Comparison of ENCODE assay signal across 12 cellular contexts in the genomic region with DNA sequence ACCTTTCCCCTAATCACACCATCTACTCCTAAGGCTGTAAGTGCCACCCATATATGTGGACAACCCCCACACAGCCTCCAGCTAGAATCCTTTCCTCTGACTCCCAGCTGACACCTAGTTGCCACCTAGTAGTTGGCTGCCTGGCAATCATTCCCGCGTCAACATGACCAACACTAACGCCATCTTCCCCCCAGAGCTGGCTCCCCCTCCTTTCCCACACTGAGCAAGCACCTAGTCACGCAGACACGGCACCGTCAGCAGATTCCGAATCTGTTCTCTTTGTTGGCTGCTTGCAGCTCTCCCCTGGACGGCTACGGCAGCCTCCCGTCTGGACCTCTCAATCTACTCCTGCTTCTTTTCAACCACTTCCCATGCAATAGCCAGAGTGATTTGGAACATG. TPM values are rescaled to one million over a fixed set of nuclear protein-coding genes. Genes with fewer than 3 reads are reported as not detected.
DNase-seq lines count a peak whose midpoint lies in the region; ATAC-seq, FAIRE-seq and TF ChIP-seq lines count a peak whose summit lies in the region.
"Had no signal": no experiment of that assay in that cellular context is flagged by ENCODE, and none has a peak within 500 bp of the region (broad histone marks: within the 10 kb centered on the region; RNA-seq: fewer than 3 reads in every experiment).

No MANE protein-coding gene starts in this region.

- H3K9ac ChIP-seq in PC-3 (ENCODE audit: low read length), result peak overlapping the region; percentile 92
- H3K9ac ChIP-seq in H1 (replicated peaks in 1 of 4; ENCODE audit: extremely low read depth in 1 of 4, low read depth in 3 of 4, low read length in 3 of 4), result no peak overlapping the region

- peaks cover 2% of the 10 kb centered on the region for H3K36me3 Mint-ChIP-seq in T-helper 2 cell treated with Interferon-gamma antibody and Interleukin-4, amounts not matched to agents 5 μg/mL and 100 μg/mL, for 36 hours (ENCODE audit: low read depth)

- H3K9me3 ChIP-seq in PC-3 (ENCODE audit: low read length) (no peaks in the 10 kb centered on the region), H1 (ENCODE audit: insufficient read depth in 2 of 2, low read depth in 1 of 2, low read length in 1 of 2) (no peaks in the 10 kb centered on the region), pancreas (no peaks in the 10 kb centered on the region)
- H3K9me3 ChIP-seq: colonic mucosa, thoracic aorta had no signal

- no peak overlapping the region for H3K23ac ChIP-seq in H1 (ENCODE audit: insufficient read length)

- H3K18ac ChIP-seq in H1 (ENCODE audit: extremely low read depth, low read length), result peak overlapping the region; percentile 38; the same call in 1 of the 2 replicates

- H4K20me1 ChIP-seq in PC-3 (ENCODE audit: low read length) (no peaks in the 10 kb centered on the region), H1 (replicated peaks in 1 of 2; ENCODE audit: control insufficient read depth in 1 of 2, insufficient read depth in 2 of 2, low read length in 2 of 2) (no peaks in the 10 kb centered on the region)

- H2BK20ac ChIP-seq in H1 (ENCODE audit: low read length), result no peak overlapping the region

- TF ChIP-seq POLR2A in H1 (IDR thresholded peaks at IDR 0.05; ENCODE audit: control extremely low read depth in 1 of 2, low read depth in 2 of 2, low read length in 2 of 2), result no peak

- intact Hi-C loops in PC-3 (cut with micrococcal nuclease), result loop anchor here (1.0 to 2.0 kb wide), 4 partner anchors 25 to 385 kb away; a partner anchor contains a TSS
- intact Hi-C loops in pancreas (cut with DNase I), result no loop called here

- ATAC-seq in PC-3, result peak; percentile 85
- peak in 3 of 4 donors; percentile 15 to 58 (median 37) for ATAC-seq in pancreas
- no peak for ATAC-seq in GM21786 (IDR thresholded peaks at IDR 0.05; ENCODE audit: unreplicated experiment)

- H2AK5ac ChIP-seq in H1 (ENCODE audit: low read depth, low read length), result no peak overlapping the region

- POLR2A ChIA-PET in PC-3 (lab: Charles Lee; ENCODE audit: unreplicated experiment) (interaction anchor here (0.6 kb wide), 1 partner anchor 16 kb away, joined by 3 read pairs; no protein-coding TSS in a partner anchor), H1 (lab: Charles Lee; ENCODE audit: partially characterized antibody) (no interaction called here)

- H3K4me3 Mint-ChIP-seq in T-helper 2 cell treated with Interferon-gamma antibody and Interleukin-4, amounts not matched to agents 5 μg/mL and 100 μg/mL, for 36 hours, result no peak overlapping the region

- DNase-seq in GM20000 (ENCODE audit: low spot score) (peak; percentile 15), PC-3 (peak; percentile 94), H1 (ENCODE audit: low read depth in 1 of 2, low spot score in 2 of 2) (no peak), pancreas (peak in 1 of 6 donors; percentile 23), NCI-H82 treated with DMSO at 0.1 percent for 48 hours (lab: John Stamatoyannopoulos, UW; ENCODE audit: unreplicated experiment) (no peak), Kasumi-1 (lab: John Stamatoyannopoulos, UW) (no peak)
- DNase-seq in T-helper 2 cell treated with Interferon-gamma antibody and Interleukin-4, amounts not matched to agents 5 μg/mL and 100 μg/mL, for 36 hours (ENCODE audit: low spot score), result no peak
- DNase-seq: colonic mucosa, NCI-H2171 treated with DMSO at 0.1 percent for 48 hours had no signal

- no peaks in the 10 kb centered on the region for H3K9me2 ChIP-seq in PC-3 (replicated peaks; ENCODE audit: low read length)

- H3K36me3 ChIP-seq in PC-3 (ENCODE audit: low read depth, low read length) (no peaks in the 10 kb centered on the region), H1 (ENCODE audit: control insufficient read depth in 2 of 4, insufficient read depth in 4 of 4, low read length in 3 of 4) (no peaks in the 10 kb centered on the region), pancreas (no peaks in the 10 kb centered on the region)
- H3K36me3 ChIP-seq: colonic mucosa, thoracic aorta had no signal

- FAIRE-seq in H1 (lab: Jason Lieb, UNC) (no peak), pancreas (lab: Jason Lieb, UNC) (no peak)
- FAIRE-seq: GM19239 had no signal

- H3K27ac Mint-ChIP-seq in T-helper 2 cell treated with Interferon-gamma antibody and Interleukin-4, amounts not matched to agents 5 μg/mL and 100 μg/mL, for 36 hours, result no peak overlapping the region

- H3K4me3 ChIP-seq in PC-3 (ENCODE audit: low read length) (peak overlapping the region; percentile 54), H1 (ENCODE audit: extremely low read depth in 1 of 4, insufficient read depth in 2 of 4, low read depth in 3 of 4, low read length in 4 of 4) (no peak overlapping the region), pancreas (no peak overlapping the region)
- H3K4me3 ChIP-seq: colonic mucosa, thoracic aorta had no signal

- no peak for TF ChIP-seq CTCF in GM20000 (IDR thresholded peaks at IDR 0.05; ENCODE audit: extremely low read depth, missing control alignments)
- no peak for TF ChIP-seq CTCF in PC-3 (conservative IDR thresholded peaks at IDR 0.05; ENCODE audit: low read depth, low read length)
- no peak for TF ChIP-seq CTCF in H1 (IDR thresholded peaks at IDR 0.05; ENCODE audit: control extremely low read depth in 1 of 3, insufficient read depth in 1 of 3, low read depth in 1 of 3, low read length in 3 of 3)
- TF ChIP-seq CTCF in pancreas (IDR thresholded peaks at IDR 0.05), result no peak

- 87% methylated on average over 10 of the region's 10 CpGs; no CpG with 5 or more reads in 1 of the 2 experiments for WGBS in H1 (ENCODE audit: extremely low coverage in 1 of 2, insufficient coverage in 1 of 2, insufficient read length in 1 of 2, insufficient replicate concordance in 2 of 2, low coverage in 1 of 2, low lambda C conversion rate in 2 of 2, missing lambda C conversion rate in 1 of 2), 2 experiments
- WGBS in pancreas, 2 donors, result 28 to 35% methylated on average over 10 of the region's 10 CpGs

- H3F3A ChIP-seq in PC-3 (ENCODE audit: low read length, unreplicated experiment), result no peaks in the 10 kb centered on the region

- no peaks in the 10 kb centered on the region for H3K9me3 Mint-ChIP-seq in T-helper 2 cell treated with Interferon-gamma antibody and Interleukin-4, amounts not matched to agents 5 μg/mL and 100 μg/mL, for 36 hours

- no peak overlapping the region for H3K4ac ChIP-seq in H1 (replicated peaks; ENCODE audit: insufficient read length, low read depth, low read length)

- H3K23me2 ChIP-seq in H1 (ENCODE audit: low read depth, low read length), result no peaks in the 10 kb centered on the region

- no peak overlapping the region for H4K5ac ChIP-seq in H1 (ENCODE audit: insufficient read length, low read depth, low read length)

- H4K8ac ChIP-seq in H1 (ENCODE audit: extremely low read depth, insufficient read depth, low read length), result no peak overlapping the region

- H3K4me1 ChIP-seq in PC-3 (ENCODE audit: insufficient read depth, low read length), result peaks cover 34% of the 10 kb centered on the region
- no peaks in the 10 kb centered on the region; a peak in 3 of 7 replicates for H3K4me1 ChIP-seq in H1 (replicated peaks in 1 of 4; ENCODE audit: control insufficient read depth in 3 of 4, insufficient read depth in 4 of 4, low read length in 3 of 4)
- no peaks in the 10 kb centered on the region for H3K4me1 ChIP-seq in pancreas
- H3K4me1 ChIP-seq: colonic mucosa had no signal

- no peak overlapping the region for H2BK120ac ChIP-seq in H1 (replicated peaks; ENCODE audit: low read depth, low read length)

- H2AFZ ChIP-seq in PC-3 (ENCODE audit: low read length) (peak overlapping the region; percentile 32; the same call in 1 of the 2 replicates), H1 (ENCODE audit: low read length) (no peak overlapping the region)

- CTCF ChIA-PET in PC-3 (lab: Charles Lee) (interaction anchor here (0.7 kb wide), 1 partner anchor 302 kb away, joined by 3 read pairs; no protein-coding TSS in a partner anchor), H1 (lab: Charles Lee; ENCODE audit: partially characterized antibody) (interaction anchor here (0.6 to 1.5 kb wide), 7 partner anchors 48 to 373 kb away, joined by 3 to 4 read pairs (median 3); no protein-coding TSS in a partner anchor)

- H2BK5ac ChIP-seq in H1 (ENCODE audit: low read depth, low read length), result no peak overlapping the region

- peaks cover 7% of the 10 kb centered on the region for H3K4me1 Mint-ChIP-seq in T-helper 2 cell treated with Interferon-gamma antibody and Interleukin-4, amounts not matched to agents 5 μg/mL and 100 μg/mL, for 36 hours (ENCODE audit: low read depth)

- H3K56ac ChIP-seq in H1 (replicated peaks; ENCODE audit: insufficient read length, low read depth, low read length), result no peak overlapping the region

- no peak overlapping the region for H2BK15ac ChIP-seq in H1 (ENCODE audit: low read length)

- TF ChIP-seq RAD21 in H1 (IDR thresholded peaks at IDR 0.05 in 1 of 2, conservative IDR thresholded peaks at IDR 0.05 in 1 of 2; ENCODE audit: low read depth in 2 of 2, low read length in 2 of 2), result no peak

- H4K91ac ChIP-seq in H1 (replicated peaks; ENCODE audit: insufficient read length, low read length), result no peak overlapping the region

- H3K79me2 ChIP-seq in PC-3 (ENCODE audit: low read length) (peaks cover 12% of the 10 kb centered on the region), H1 (ENCODE audit: control insufficient read depth in 1 of 2, insufficient read depth in 2 of 2, low read length in 2 of 2) (no peaks in the 10 kb centered on the region)

- H3K14ac ChIP-seq in H1 (ENCODE audit: insufficient read length), result no peak overlapping the region

- H3K79me1 ChIP-seq in H1 (ENCODE audit: low read depth, low read length), result no peaks in the 10 kb centered on the region

- TF ChIP-seq EP300 in H1 (IDR thresholded peaks at IDR 0.05; ENCODE audit: borderline replicate concordance in 1 of 2, low read depth in 2 of 2, low read length in 2 of 2), result no peak

- no TSS peak for BruUV-seq in PC-3 (replicated peaks; lab: Mats Ljungman, UMichigan)

- no peak overlapping the region for H2BK12ac ChIP-seq in H1 (ENCODE audit: low read depth, low read length)

- peak overlapping the region; percentile 99 for H3K27ac ChIP-seq in PC-3 (ENCODE audit: low read length)
- no peak overlapping the region for H3K27ac ChIP-seq in H1 (ENCODE audit: low read depth, low read length)
- no peak overlapping the region for H3K27ac ChIP-seq in pancreas
- H3K27ac ChIP-seq: colonic mucosa, thoracic aorta had no signal

- H3K27me3 Mint-ChIP-seq in T-helper 2 cell treated with Interferon-gamma antibody and Interleukin-4, amounts not matched to agents 5 μg/mL and 100 μg/mL, for 36 hours (ENCODE audit: low read depth), result peaks cover 20% of the 10 kb centered on the region

- H3K4me2 ChIP-seq in PC-3 (ENCODE audit: low read length) (peak overlapping the region; percentile 79), H1 (ENCODE audit: insufficient read depth in 1 of 2, low read depth in 2 of 2, low read length in 2 of 2) (no peak overlapping the region)

- H3K27me3 ChIP-seq in PC-3 (ENCODE audit: low read length) (no peaks in the 10 kb centered on the region), H1 (replicated peaks in 1 of 4; ENCODE audit: control insufficient read depth in 3 of 4, extremely low read depth in 1 of 4, insufficient read depth in 3 of 4, low read length in 3 of 4) (no peaks in the 10 kb centered on the region), pancreas (no peaks in the 10 kb centered on the region)
- H3K27me3 ChIP-seq: colonic mucosa had no signal

RNA-seq across cellular contexts. Expression of a gene that starts 27.7 kb away (rescaled TPM):
- 61.1 and 61.3 TPM in 2 replicates for total RNA-seq in PC-3 (2014; rRNA removed)
- total RNA-seq in H1 (2021; fragmentation: NEBNext Ultra II Directional; extraction: Animal tissue kit (Norgen Biotek cat#: 25700)), result 28.4 and 29.4 TPM in 2 replicates
- polyA plus RNA-seq in H1 (2011; rRNA removed), result 16.4 and 20.1 TPM in 2 replicates
- polyA plus RNA-seq in H1 (2011; cell fraction: cytosol; rRNA removed), result 25.2 TPM
- polyA plus RNA-seq in H1 (2011; cell fraction: nucleus; rRNA removed), result 32.5 TPM
- 18.9 to 26.8 TPM (median 23.9 TPM) in 4 replicates for polyA plus RNA-seq in H1 (2012, experiment 1 of 2)
- polyA plus RNA-seq in H1 (2012, experiment 2 of 2), result 4.7 TPM
- polyA plus RNA-seq in H1 (2013, experiment 1 of 2), result 16.4 TPM
- polyA plus RNA-seq in H1 (2013, experiment 2 of 2), result 16.8 TPM
- 18.8 and 22.1 TPM in 2 replicates for polyA minus RNA-seq in H1 (2011; rRNA and poly(A)+ RNA removed)
- 21.9 TPM for polyA minus RNA-seq in H1 (2011; cell fraction: cytosol; rRNA and poly(A)+ RNA removed)
- 13.2 TPM for polyA minus RNA-seq in H1 (2011; cell fraction: nucleus; rRNA and poly(A)+ RNA removed)
- total RNA-seq in pancreas, result 10 to 100 TPM; 10.9 to 17.6 (median 12.0) TPM
- polyA plus RNA-seq in pancreas, result 10 to 100 TPM in 1 of 2 donors, 1 to 10 TPM in 1; 5.5 to 10.1 TPM

RNA-seq across cellular contexts. Expression of a gene that starts 27.9 kb away (rescaled TPM):
- total RNA-seq in PC-3 (2014; rRNA removed), result 33.5 and 45.4 TPM in 2 replicates
- 8.8 and 9.9 TPM in 2 replicates for total RNA-seq in H1 (2021; fragmentation: NEBNext Ultra II Directional; extraction: Animal tissue kit (Norgen Biotek cat#: 25700))
- polyA plus RNA-seq in H1 (2011; rRNA removed), result 2.9 and 3.8 TPM in 2 replicates
- 6.8 TPM for polyA plus RNA-seq in H1 (2011; cell fraction: cytosol; rRNA removed)
- 2.2 TPM for polyA plus RNA-seq in H1 (2011; cell fraction: nucleus; rRNA removed)
- polyA plus RNA-seq in H1 (2012, experiment 1 of 2), result 7.7 to 9.6 TPM (median 8.7 TPM) in 4 replicates
- polyA plus RNA-seq in H1 (2012, experiment 2 of 2), result 1.5 TPM
- 10.4 TPM for polyA plus RNA-seq in H1 (2013, experiment 1 of 2)
- polyA plus RNA-seq in H1 (2013, experiment 2 of 2), result 10.2 TPM
- 1.6 and 1.7 TPM in 2 replicates for polyA minus RNA-seq in H1 (2011; rRNA and poly(A)+ RNA removed)
- 3.0 TPM for polyA minus RNA-seq in H1 (2011; cell fraction: cytosol; rRNA and poly(A)+ RNA removed)
- 2.3 TPM for polyA minus RNA-seq in H1 (2011; cell fraction: nucleus; rRNA and poly(A)+ RNA removed)
- total RNA-seq in pancreas, result 1 to 10 TPM; 4.6 to 7.6 (median 5.7) TPM
- polyA plus RNA-seq in pancreas, result 10 to 100 TPM in 1 of 2 donors, 1 to 10 TPM in 1; 9.7 to 14.9 TPM

RNA-seq across cellular contexts. Expression of a gene that starts 49.7 kb away (rescaled TPM):
- total RNA-seq in PC-3 (2014; rRNA removed) (6.9 and 11.5 TPM in 2 replicates), pancreas (10 to 100 TPM in 2 of 6 donors, 1 to 10 TPM in 4; 6.1 to 16.6 (median 9.2) TPM)
- 26.9 and 27.5 TPM in 2 replicates for total RNA-seq in H1 (2021; fragmentation: NEBNext Ultra II Directional; extraction: Animal tissue kit (Norgen Biotek cat#: 25700))
- polyA plus RNA-seq in H1 (2011; rRNA removed) (13.2 and 26.2 TPM in 2 replicates), pancreas (10 to 100 TPM in 1 of 2 donors, 1 to 10 TPM in 1; 8.7 to 21.2 TPM)
- 19.5 TPM for polyA plus RNA-seq in H1 (2011; cell fraction: cytosol; rRNA removed)
- polyA plus RNA-seq in H1 (2011; cell fraction: nucleus; rRNA removed), result 9.9 TPM
- polyA plus RNA-seq in H1 (2012, experiment 1 of 2), result 21.0 to 33.5 TPM (median 22.5 TPM) in 4 replicates
- polyA plus RNA-seq in H1 (2012, experiment 2 of 2), result 11.7 TPM
- 23.3 TPM for polyA plus RNA-seq in H1 (2013, experiment 1 of 2)
- 25.3 TPM for polyA plus RNA-seq in H1 (2013, experiment 2 of 2)
- 12.1 and 20.6 TPM in 2 replicates for polyA minus RNA-seq in H1 (2011; rRNA and poly(A)+ RNA removed)
- polyA minus RNA-seq in H1 (2011; cell fraction: cytosol; rRNA and poly(A)+ RNA removed), result 3.7 TPM
- polyA minus RNA-seq in H1 (2011; cell fraction: nucleus; rRNA and poly(A)+ RNA removed), result 12.9 TPM

RNA-seq across cellular contexts. Expression of a gene that starts 50.1 kb away (rescaled TPM):
- 10.3 and 15.6 TPM in 2 replicates for total RNA-seq in PC-3 (2014; rRNA removed)
- total RNA-seq in H1 (2021; fragmentation: NEBNext Ultra II Directional; extraction: Animal tissue kit (Norgen Biotek cat#: 25700)), result 17.3 and 18.3 TPM in 2 replicates
- 15.8 and 20.1 TPM in 2 replicates for polyA plus RNA-seq in H1 (2011; rRNA removed)
- polyA plus RNA-seq in H1 (2011; cell fraction: cytosol; rRNA removed), result 21.4 TPM
- polyA plus RNA-seq in H1 (2011; cell fraction: nucleus; rRNA removed), result 7.4 TPM
- polyA plus RNA-seq in H1 (2012, experiment 1 of 2), result 13.1 to 18.8 TPM (median 16.2 TPM) in 4 replicates
- 6.2 TPM for polyA plus RNA-seq in H1 (2012, experiment 2 of 2)
- polyA plus RNA-seq in H1 (2013, experiment 1 of 2), result 10.6 TPM
- 11.0 TPM for polyA plus RNA-seq in H1 (2013, experiment 2 of 2)
- polyA minus RNA-seq in H1 (2011; rRNA and poly(A)+ RNA removed), result 8.5 and 8.7 TPM in 2 replicates
- polyA minus RNA-seq in H1 (2011; cell fraction: cytosol; rRNA and poly(A)+ RNA removed), result 10.1 TPM
- polyA minus RNA-seq in H1 (2011; cell fraction: nucleus; rRNA and poly(A)+ RNA removed), result 9.3 TPM
- total RNA-seq in pancreas, result 10 to 100 TPM in 3 of 6 donors, 1 to 10 TPM in 3; 7.9 to 12.6 (median 10.1) TPM
- 10 to 100 TPM in 1 of 2 donors, 1 to 10 TPM in 1; 8.3 to 21.4 TPM for polyA plus RNA-seq in pancreas

Comparison
In these comparisons a context has a peak if more than half of its experiments do, and no peak if none do; other contexts are left out.
1. DNase-seq: peak in GM20000 (single experiment) and PC-3 (single experiment); none in H1 (0 of 2), NCI-H82 treated with DMSO at 0.1 percent for 48 hours (single experiment), T-helper 2 cell treated with Interferon-gamma antibody and Interleukin-4, amounts not matched to agents 5 μg/mL and 100 μg/mL, for 36 hours (single experiment) and Kasumi-1 (0 of 2).